ENCODE assay signal across 9 cellular contexts in the genomic region with DNA sequence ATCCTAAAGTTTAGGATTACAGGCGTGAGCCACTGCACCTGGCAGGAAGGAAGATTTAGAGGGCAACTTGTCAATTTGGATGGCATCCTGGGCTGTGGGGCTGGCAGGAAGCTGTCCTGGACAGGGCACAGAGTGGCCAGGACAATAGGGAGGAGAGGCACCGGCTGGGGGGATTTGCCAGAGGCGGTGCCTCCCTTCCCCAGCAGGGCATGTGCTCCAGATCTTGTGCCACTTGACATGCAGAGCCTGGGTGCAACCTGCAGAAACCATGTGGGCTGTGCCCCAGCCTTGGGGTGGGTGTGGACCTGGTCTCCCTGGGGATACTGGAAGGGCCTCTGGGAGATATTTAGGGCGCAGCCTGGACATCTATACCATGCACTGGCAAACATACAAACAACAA. TPM values are rescaled to one million over a fixed set of nuclear protein-coding genes. Genes with fewer than 3 reads are reported as not detected.
DNase-seq lines count a peak whose midpoint lies in the region; ATAC-seq, FAIRE-seq and TF ChIP-seq lines count a peak whose summit lies in the region.
"Had no signal": no experiment of that assay in that cellular context is flagged by ENCODE, and none has a peak within 500 bp of the region (broad histone marks: within the 10 kb centered on the region; RNA-seq: fewer than 3 reads in every experiment).

No MANE protein-coding gene starts in this region.

- H3K27ac Mint-ChIP-seq in activated naive CD4-positive, alpha-beta T cell treated with anti-CD3 and anti-CD28 coated beads for 36 hours, result peak overlapping the region; percentile 99
- H3K27ac Mint-ChIP-seq in activated naive CD4-positive, alpha-beta T cell treated with anti-CD3 and anti-CD28 coated beads, Interleukin-2, amount 50 U/mL, for 72 hours, result peak overlapping the region in 1 of 2 donors; percentile 95

- TF ChIP-seq POLR2A in K562 (conservative IDR thresholded peaks at IDR 0.05) (no peak), vagina (IDR thresholded peaks at IDR 0.05) (no peak)

- intact Hi-C loops in activated naive CD4-positive, alpha-beta T cell treated with anti-CD3 and anti-CD28 coated beads for 36 hours (cut with micrococcal nuclease), result no loop called here
- intact Hi-C loops in K562 (cut with micrococcal nuclease) (no loop called here), vagina (cut with DNase I) (no loop called here)

- no peak overlapping the region for H3K4me3 Mint-ChIP-seq in activated naive CD4-positive, alpha-beta T cell treated with anti-CD3 and anti-CD28 coated beads for 36 hours

- DNase-seq in activated naive CD4-positive, alpha-beta T cell treated with anti-CD3 and anti-CD28 coated beads for 36 hours, result no peak
- DNase-seq in activated naive CD4-positive, alpha-beta T cell treated with anti-CD3 and anti-CD28 coated beads, Interleukin-2, amount 50 U/mL, for 72 hours (ENCODE audit: low spot score in 2 of 2), result no peak
- DNase-seq in K562 (ENCODE audit: extremely low read depth in 1 of 4, low spot score in 3 of 4) (no peak), medulla oblongata (ENCODE audit: extremely low spot score) (peak; percentile 42), vagina (ENCODE audit: extremely low spot score in 2 of 2) (peak in 1 of 2 donors; percentile 89), NCI-H345 treated with DMSO at 0.1 percent for 48 hours (lab: John Stamatoyannopoulos, UW; ENCODE audit: unreplicated experiment) (no peak), NOMO-1 (lab: John Stamatoyannopoulos, UW; ENCODE audit: unreplicated experiment in 2 of 2) (no peak), HT-29 (ENCODE audit: low spot score) (no peak)

- peaks cover 13 to 23% of the 10 kb centered on the region in 2 experiments for H3K4me1 ChIP-seq in K562 (replicated peaks in 1 of 2; ENCODE audit: control insufficient read depth in 2 of 2, insufficient read depth in 2 of 2, low read length in 2 of 2)
- H3K4me1 ChIP-seq in vagina, result peaks cover 27% of the 10 kb centered on the region

- peaks cover 23% of the 10 kb centered on the region for H3K4me1 Mint-ChIP-seq in activated naive CD4-positive, alpha-beta T cell treated with anti-CD3 and anti-CD28 coated beads for 36 hours (ENCODE audit: low read depth)

- in situ Hi-C loops in K562 (cut with MboI), result no loop called here

- peak overlapping the region; percentile 93; the same call in 2 of the 3 replicates for H3K27ac ChIP-seq in K562 (ENCODE audit: extremely low read depth, low read depth, low read length)
- peak overlapping the region; percentile 96 for H3K27ac ChIP-seq in vagina
- H3K27ac ChIP-seq: VCaP had no signal

- H3K9me3 Mint-ChIP-seq in activated naive CD4-positive, alpha-beta T cell treated with anti-CD3 and anti-CD28 coated beads for 36 hours, result peaks cover 7% of the 10 kb centered on the region
- peaks cover 6 to 13% of the 10 kb centered on the region in 2 donors for H3K9me3 Mint-ChIP-seq in activated naive CD4-positive, alpha-beta T cell treated with anti-CD3 and anti-CD28 coated beads, Interleukin-2, amount 50 U/mL, for 72 hours

- ATAC-seq in activated naive CD4-positive, alpha-beta T cell treated with anti-CD3 and anti-CD28 coated beads, Interleukin-2, amount 50 U/mL, for 72 hours, result no peak
- ATAC-seq in K562, result peak; percentile 16

- BruUV-seq in K562 (replicated peaks; lab: Mats Ljungman, UMichigan), result no TSS peak

- no peak for TF ChIP-seq RAD21 in K562 (CRISPR knock-in tag; conservative IDR thresholded peaks at IDR 0.05 in 1 of 2, IDR thresholded peaks at IDR 0.05 in 1 of 2)

- peak overlapping the region; percentile 97 for H2AFZ ChIP-seq in K562 (ENCODE audit: low read depth, low read length)

- H3K4me3 ChIP-seq in K562 (no peak overlapping the region), vagina (no peak overlapping the region)

- peaks cover 3% of the 10 kb centered on the region for H3K9me1 ChIP-seq in K562 (ENCODE audit: control insufficient read depth, insufficient read depth, low read length)

- H3K79me2 ChIP-seq in K562 (ENCODE audit: control insufficient read depth, insufficient read depth, low read length), result no peaks in the 10 kb centered on the region

- no peak for FAIRE-seq in K562 (lab: Jason Lieb, UNC)

- 78% methylated on average over 4 of the region's 4 CpGs for WGBS in K562 (ENCODE audit: insufficient coverage, low coverage, missing lambda C conversion rate)

- POLR2A ChIA-PET in K562 (lab: Yijun Ruan, JAX), result interaction anchor here (1.4 to 2.8 kb wide), 6 partner anchors 12 to 63 kb away, joined by 4 to 38 read pairs (median 8); partner anchors contain the start of gene EEF1A1

- H3K36me3 Mint-ChIP-seq in activated naive CD4-positive, alpha-beta T cell treated with anti-CD3 and anti-CD28 coated beads for 36 hours (ENCODE audit: low read depth), result peaks cover 3% of the 10 kb centered on the region
- H3K36me3 Mint-ChIP-seq in activated naive CD4-positive, alpha-beta T cell treated with anti-CD3 and anti-CD28 coated beads, Interleukin-2, amount 50 U/mL, for 72 hours, result peaks cover 0 to 22% of the 10 kb centered on the region in 2 donors

- H4K20me1 ChIP-seq in K562 (replicated peaks; ENCODE audit: control insufficient read depth, insufficient read depth, low read length), result no peaks in the 10 kb centered on the region

- TF ChIP-seq EP300 in K562 (IDR thresholded peaks at IDR 0.05; ENCODE audit: low read length), result no peak

- H3K27me3 Mint-ChIP-seq in activated naive CD4-positive, alpha-beta T cell treated with anti-CD3 and anti-CD28 coated beads for 36 hours (ENCODE audit: low read depth), result no peaks in the 10 kb centered on the region

- H3K9ac ChIP-seq in K562 (ENCODE audit: insufficient read depth in 1 of 2, low read depth in 2 of 2, low read length in 2 of 2), result peak overlapping the region; percentile 80 to 88

- TF ChIP-seq CTCF in K562 (IDR thresholded peaks at IDR 0.05 in 2 of 3, conservative IDR thresholded peaks at IDR 0.05 in 1 of 3; ENCODE audit: insufficient read depth in 2 of 3, low read depth in 1 of 3, low read length in 3 of 3) (no peak), vagina (IDR thresholded peaks at IDR 0.05) (no peak)

- no peak overlapping the region for H3K4me2 ChIP-seq in K562 (ENCODE audit: insufficient read depth, low read length)

- CTCF ChIA-PET in activated naive CD4-positive, alpha-beta T cell treated with anti-CD3 and anti-CD28 coated beads for 36 hours (lab: Charles Lee), result interaction anchor here (0.5 to 2.7 kb wide), 5 partner anchors 16 to 77 kb away, joined by 3 to 10 read pairs (median 4); partner anchors contain the start of gene EEF1A1
- CTCF ChIA-PET in K562 (lab: Yijun Ruan, JAX; ENCODE audit: low intra/inter-chr PET ratio), result interaction anchor here (0.7 to 1.2 kb wide), 2 partner anchors 31 to 63 kb away, joined by 4 to 6 read pairs; no protein-coding TSS in a partner anchor

- H3K36me3 ChIP-seq in K562 (ENCODE audit: control insufficient read depth, insufficient read depth, low read length), result no peaks in the 10 kb centered on the region
- H3K36me3 ChIP-seq in vagina, result no peaks in the 10 kb centered on the region

- H3K9me3 ChIP-seq in K562 (replicated peaks; ENCODE audit: control insufficient read depth, insufficient read depth, low read depth, low read length) (0 out of 2 replicates have a peak, but pooled peaks cover 2% of the 10 kb centered on the region), vagina (no peaks in the 10 kb centered on the region)

- H3K27me3 ChIP-seq in K562 (ENCODE audit: control insufficient read depth in 2 of 2, insufficient read depth in 2 of 2, low read length in 2 of 2) (no peaks in the 10 kb centered on the region), vagina (no peaks in the 10 kb centered on the region)

TF ChIP-seq in K562, 482 proteins besides CTCF, POLR2A, EP300 and RAD21:
- TF ChIP-seq DACH1 (IDR thresholded peaks at IDR 0.05; ENCODE audit: partially characterized antibody), result no peak
- TF ChIP-seq MAZ (CRISPR knock-in tag; conservative IDR thresholded peaks at IDR 0.05 in 1 of 2, IDR thresholded peaks at IDR 0.05 in 1 of 2), result 0 out of 4 replicates have a peak, but pooled peaks of 1 of the 2 experiments have one; percentile 5

RNA-seq across cellular contexts. Expression of gene EEF1A1, which starts 58.6 kb away (rescaled TPM):
- over 10,000 TPM; 18,342 to 18,732 TPM for total RNA-seq in activated naive CD4-positive, alpha-beta T cell treated with anti-CD3 and anti-CD28 coated beads for 36 hours
- total RNA-seq in activated naive CD4-positive, alpha-beta T cell treated with anti-CD3 and anti-CD28 coated beads, Interleukin-2, amount 50 U/mL, for 72 hours, result over 10,000 TPM; 10,985 to 16,838 TPM
- 1,932 and 2,326 TPM in 2 replicates for total RNA-seq in K562 (2011; cell fraction: chromatin; rRNA removed; ENCODE audit: low replicate concordance)
- 1,765 and 1,966 TPM in 2 replicates for total RNA-seq in K562 (2011; cell fraction: nucleolus; rRNA removed)
- total RNA-seq in K562 (2011; cell fraction: nucleoplasm; rRNA removed), result 2,955 and 4,950 TPM in 2 replicates
- total RNA-seq in K562 (2014; rRNA removed) (8,400 and 9,577 TPM in 2 replicates), K562 (2014; rRNA removed; fragmentation: Illumina TruSeq; extraction: Trizol) (12,995 and 14,391 TPM in 2 replicates), K562 (2015; rRNA removed; fragmentation: Illumina TruSeq; extraction: Trizol) (12,931 and 13,052 TPM in 2 replicates), K562 (2021) (11,082 and 11,449 TPM in 2 replicates), vagina (8,108 TPM)
- polyA plus RNA-seq in K562 (2011; rRNA removed) (17,323 and 19,925 TPM in 2 replicates), K562 (2014; fragmentation: Illumina TruSeq; extraction: Trizol) (11,237 and 11,368 TPM in 2 replicates), K562 (2014; fragmentation: Nextera tagmentation; extraction: Ambion mirVana) (1,000 to 10,000 TPM; 6,453 to 7,909 TPM), K562 (2014; rRNA removed) (9,792 and 9,810 TPM in 2 replicates)
- 8,489 and 17,996 TPM in 2 replicates for polyA plus RNA-seq in K562 (2011; cell fraction: cytosol; rRNA removed)
- 2,973 and 6,796 TPM in 2 replicates for polyA plus RNA-seq in K562 (2011; cell fraction: nucleus; rRNA removed)
- 12,775 and 16,724 TPM in 2 replicates for polyA plus RNA-seq in K562 (2012)
- polyA minus RNA-seq in K562 (2011; rRNA and poly(A)+ RNA removed), result 13,120 and 13,707 TPM in 2 replicates
- 5,589 and 5,926 TPM in 2 replicates for polyA minus RNA-seq in K562 (2011; cell fraction: cytosol; rRNA and poly(A)+ RNA removed)
- polyA minus RNA-seq in K562 (2011; cell fraction: nucleus; rRNA and poly(A)+ RNA removed), result 792 and 2,209 TPM in 2 replicates
- 7,514 and 7,960 TPM in 2 replicates for total RNA-seq in HT-29 (2014; rRNA removed; shearing (Covaris generic))
